Comparison of ENCODE assay signal across 22 cellular contexts in genomic region chr19:6556043-6556449, GRCh38. TPM values are rescaled to one million over a fixed set of nuclear protein-coding genes. Genes with fewer than 3 reads are reported as not detected.
DNase-seq lines count a peak whose midpoint lies in the region; ATAC-seq and TF ChIP-seq lines count a peak whose summit lies in the region.
"Had no signal": no experiment of that assay in that cellular context is flagged by ENCODE, and none has a peak within 500 bp of the region (broad histone marks: within the 10 kb centered on the region; RNA-seq: fewer than 3 reads in every experiment).

No MANE protein-coding gene starts in this region.

- CTCF ChIA-PET in activated CD8-positive, alpha-beta T cell treated with anti-CD3 and anti-CD28 coated beads for 36 hours (lab: Charles Lee), result no interaction called here
- CTCF ChIA-PET in activated CD8-positive, alpha-beta T cell treated with anti-CD3 and anti-CD28 coated beads, Interleukin-2, amount 10 ng/mL, durations not matched to agents 7 days and 5 days (lab: Charles Lee), result no interaction called here
- CTCF ChIA-PET in HCT116 (lab: Charles Lee), result no interaction called here

- no peaks in the 10 kb centered on the region for H3K9me2 ChIP-seq in HCT116 (ENCODE audit: insufficient read depth)

- RAD21 ChIA-PET in HCT116 (lab: Charles Lee; ENCODE audit: low non-redundant PET in 1 of 2, low total read pairs in 2 of 2, uncharacterized antibody in 2 of 2, unreplicated experiment in 2 of 2), result no interaction called here

- H3K36me3 Mint-ChIP-seq in activated CD8-positive, alpha-beta T cell treated with anti-CD3 and anti-CD28 coated beads for 36 hours (ENCODE audit: low read depth), result no peaks in the 10 kb centered on the region
- no peaks in the 10 kb centered on the region for H3K36me3 Mint-ChIP-seq in activated CD8-positive, alpha-beta T cell treated with anti-CD3 and anti-CD28 coated beads, Interleukin-2, amount 10 ng/mL, durations not matched to agents 7 days and 5 days (ENCODE audit: low read depth)
- H3K36me3 Mint-ChIP-seq: CD4-positive, alpha-beta memory T cell had no signal

- H4K20me1 ChIP-seq in HCT116 (ENCODE audit: insufficient read depth), result no peaks in the 10 kb centered on the region
- H4K20me1 ChIP-seq in osteoblast (ENCODE audit: insufficient read depth, low read length), result no peaks in the 10 kb centered on the region

- BruUV-seq in HCT116 (replicated peaks; lab: Mats Ljungman, UMichigan), result no TSS peak

- no peak for DNase-seq in activated CD8-positive, alpha-beta T cell treated with anti-CD3 and anti-CD28 coated beads for 36 hours
- DNase-seq in activated CD8-positive, alpha-beta T cell treated with anti-CD3 and anti-CD28 coated beads, Interleukin-2, amount 10 ng/mL, durations not matched to agents 7 days and 5 days, result no peak
- DNase-seq in HCT116 (ENCODE audit: low read depth, low spot score) (no peak), SJSA1 (ENCODE audit: low read depth in 1 of 2, low spot score in 2 of 2) (no peak), osteoblast (ENCODE audit: insufficient read length, low spot score, missing footprints) (no peak), inferior parietal cortex (ENCODE audit: extremely low spot score) (no peak), colonic mucosa (no peak), SW480 (ENCODE audit: low spot score) (no peak)
- DNase-seq: 8988T; CD4-positive, alpha-beta memory T cell; DMS79 treated with DMSO at 0.1 percent for 48 hours; HFFc6; KG1; NCI-H1092; NCI-H1436; NCI-H187; NCI-H2081 treated with DMSO at 0.1 percent for 48 hours; NCI-H2171; NCI-H510A; NCI-H69; OCI-M1 had no signal

- no peaks in the 10 kb centered on the region for H3K79me2 ChIP-seq in HCT116 (ENCODE audit: insufficient read depth, low read length)
- H3K79me2 ChIP-seq in osteoblast (ENCODE audit: insufficient read depth, low read length), result no peaks in the 10 kb centered on the region

- H3K9me3 Mint-ChIP-seq in activated CD8-positive, alpha-beta T cell treated with anti-CD3 and anti-CD28 coated beads for 36 hours, result no peaks in the 10 kb centered on the region
- H3K9me3 Mint-ChIP-seq in activated CD8-positive, alpha-beta T cell treated with anti-CD3 and anti-CD28 coated beads, Interleukin-2, amount 10 ng/mL, durations not matched to agents 7 days and 5 days (ENCODE audit: insufficient read depth), result no peaks in the 10 kb centered on the region
- H3K9me3 Mint-ChIP-seq: CD4-positive, alpha-beta memory T cell; HFFc6 had no signal

- no peaks in the 10 kb centered on the region for H3K36me3 ChIP-seq in HCT116 (ENCODE audit: control insufficient read depth in 1 of 2, insufficient read depth in 2 of 2, low read length in 2 of 2)
- no peaks in the 10 kb centered on the region for H3K36me3 ChIP-seq in SJSA1
- H3K36me3 ChIP-seq in osteoblast (ENCODE audit: insufficient read depth, low read length), result no peaks in the 10 kb centered on the region
- H3K36me3 ChIP-seq in colonic mucosa, result no peaks in the 10 kb centered on the region

- intact Hi-C loops in activated CD8-positive, alpha-beta T cell treated with anti-CD3 and anti-CD28 coated beads for 36 hours (cut with micrococcal nuclease), result no loop called here
- intact Hi-C loops in HCT116 (cut with micrococcal nuclease) (no loop called here), colonic mucosa (cut with DNase I) (no loop called here)

- POLR2A ChIA-PET in activated CD8-positive, alpha-beta T cell treated with anti-CD3 and anti-CD28 coated beads for 36 hours (lab: Charles Lee), result interaction anchor here (0.7 kb wide), 1 partner anchor 16 kb away, joined by 4 read pairs; no protein-coding TSS in a partner anchor
- POLR2A ChIA-PET in activated CD8-positive, alpha-beta T cell treated with anti-CD3 and anti-CD28 coated beads, Interleukin-2, amount 10 ng/mL, durations not matched to agents 7 days and 5 days (lab: Charles Lee), result no interaction called here
- POLR2A ChIA-PET in HCT116 (lab: Charles Lee), result no interaction called here

- TF ChIP-seq RAD21 in HCT116 (IDR thresholded peaks at IDR 0.05; ENCODE audit: low read depth), result no peak

- H3K4me1 Mint-ChIP-seq in activated CD8-positive, alpha-beta T cell treated with anti-CD3 and anti-CD28 coated beads for 36 hours (ENCODE audit: low read depth), result peaks cover 14% of the 10 kb centered on the region
- peaks cover 18% of the 10 kb centered on the region for H3K4me1 Mint-ChIP-seq in activated CD8-positive, alpha-beta T cell treated with anti-CD3 and anti-CD28 coated beads, Interleukin-2, amount 10 ng/mL, durations not matched to agents 7 days and 5 days (ENCODE audit: low read depth)

- H3K4me1 ChIP-seq in HCT116 (ENCODE audit: control insufficient read depth in 1 of 2, insufficient read depth in 2 of 2, low read length in 2 of 2) (peaks cover 11 to 18% of the 10 kb centered on the region in 2 experiments), SJSA1 (replicated peaks) (peaks cover 34% of the 10 kb centered on the region), osteoblast (ENCODE audit: insufficient read depth, low read length) (peaks cover 9% of the 10 kb centered on the region), colonic mucosa (no peaks in the 10 kb centered on the region)

- H3K9me3 ChIP-seq in HCT116 (ENCODE audit: control insufficient read depth in 1 of 2, insufficient read depth in 1 of 2, low read depth in 1 of 2, low read length in 2 of 2), result no peaks in the 10 kb centered on the region
- H3K9me3 ChIP-seq in SJSA1 (replicated peaks), result no peaks in the 10 kb centered on the region
- H3K9me3 ChIP-seq in osteoblast (ENCODE audit: low read depth, low read length), result no peaks in the 10 kb centered on the region
- H3K9me3 ChIP-seq in colonic mucosa, result no peaks in the 10 kb centered on the region

- H3K4me3 Mint-ChIP-seq in activated CD8-positive, alpha-beta T cell treated with anti-CD3 and anti-CD28 coated beads for 36 hours, result no peak overlapping the region
- H3K4me3 Mint-ChIP-seq in activated CD8-positive, alpha-beta T cell treated with anti-CD3 and anti-CD28 coated beads, Interleukin-2, amount 10 ng/mL, durations not matched to agents 7 days and 5 days, result no peak overlapping the region
- H3K4me3 Mint-ChIP-seq: CD4-positive, alpha-beta memory T cell; HFFc6 had no signal

- H3K27ac Mint-ChIP-seq in activated CD8-positive, alpha-beta T cell treated with anti-CD3 and anti-CD28 coated beads for 36 hours, result no peak overlapping the region
- no peak overlapping the region for H3K27ac Mint-ChIP-seq in activated CD8-positive, alpha-beta T cell treated with anti-CD3 and anti-CD28 coated beads, Interleukin-2, amount 10 ng/mL, durations not matched to agents 7 days and 5 days
- H3K27ac Mint-ChIP-seq: CD4-positive, alpha-beta memory T cell; HFFc6 had no signal

- TF ChIP-seq POLR2A in HCT116 (IDR thresholded peaks at IDR 0.05; ENCODE audit: borderline replicate concordance, extremely low read depth, insufficient read depth, insufficient read length), result no peak

- H3K27ac ChIP-seq in HCT116 (ENCODE audit: low read depth, low read length) (no peak overlapping the region), SJSA1 (peak overlapping the region; percentile 35), osteoblast (ENCODE audit: low read depth, low read length) (no peak overlapping the region), colonic mucosa (no peak overlapping the region)

- H3K4me2 ChIP-seq in HCT116 (ENCODE audit: low read length) (no peak overlapping the region), osteoblast (ENCODE audit: insufficient read depth, low read length) (peak overlapping the region; percentile 45)

- H3K4me3 ChIP-seq in HCT116 (replicated peaks in 1 of 2; ENCODE audit: low read depth in 1 of 2, low read length in 2 of 2) (no peak overlapping the region), SJSA1 (no peak overlapping the region), osteoblast (ENCODE audit: insufficient read depth, low read length) (no peak overlapping the region), colonic mucosa (no peak overlapping the region)

- no peak for ATAC-seq in activated CD8-positive, alpha-beta T cell treated with anti-CD3 and anti-CD28 coated beads for 36 hours
- ATAC-seq in activated CD8-positive, alpha-beta T cell treated with anti-CD3 and anti-CD28 coated beads, Interleukin-2, amount 10 ng/mL, durations not matched to agents 7 days and 5 days, result no peak
- ATAC-seq in HCT116, result no peak

- H3K27me3 Mint-ChIP-seq in activated CD8-positive, alpha-beta T cell treated with anti-CD3 and anti-CD28 coated beads for 36 hours, result peaks cover 4% of the 10 kb centered on the region
- no peaks in the 10 kb centered on the region for H3K27me3 Mint-ChIP-seq in activated CD8-positive, alpha-beta T cell treated with anti-CD3 and anti-CD28 coated beads, Interleukin-2, amount 10 ng/mL, durations not matched to agents 7 days and 5 days (ENCODE audit: low read depth)
- H3K27me3 Mint-ChIP-seq: CD4-positive, alpha-beta memory T cell had no signal

- peak; percentile 52 for TF ChIP-seq CTCF in activated CD8-positive, alpha-beta T cell treated with anti-CD3 and anti-CD28 coated beads for 36 hours (IDR thresholded peaks at IDR 0.05)
- no peak for TF ChIP-seq CTCF in HCT116 (IDR thresholded peaks at IDR 0.05 in 2 of 3, conservative IDR thresholded peaks at IDR 0.05 in 1 of 3; ENCODE audit: borderline replicate concordance in 1 of 3, insufficient read depth in 1 of 3, low read depth in 2 of 3, low read length in 2 of 3)
- no peak for TF ChIP-seq CTCF in osteoblast (IDR thresholded peaks at IDR 0.05; ENCODE audit: extremely low read depth, low read depth, low read length)
- no peak for TF ChIP-seq CTCF in colonic mucosa (IDR thresholded peaks at IDR 0.05)

- peak overlapping the region; percentile 54 for H2AFZ ChIP-seq in HCT116 (ENCODE audit: low read depth, low read length, poor library complexity, severe bottlenecking)
- H2AFZ ChIP-seq in osteoblast (ENCODE audit: low read length), result no peak overlapping the region

- H3K27me3 ChIP-seq in HCT116 (ENCODE audit: insufficient read depth, low read length) (no peaks in the 10 kb centered on the region), SJSA1 (replicated peaks) (no peaks in the 10 kb centered on the region), osteoblast (ENCODE audit: insufficient read depth, low read length) (no peaks in the 10 kb centered on the region), colonic mucosa (no peaks in the 10 kb centered on the region)

- H3K9ac ChIP-seq in HCT116 (ENCODE audit: low read length) (no peak overlapping the region), colonic mucosa (ENCODE audit: low read depth in 2 of 2, low read length in 2 of 2) (no peak overlapping the region)

RNA-seq across cellular contexts. Expression of gene TNFSF9, which starts 25.2 kb away (rescaled TPM):
- 1 to 10 TPM; 3.0 to 3.1 TPM for total RNA-seq in activated CD8-positive, alpha-beta T cell treated with anti-CD3 and anti-CD28 coated beads for 36 hours
- 1 to 10 TPM; 1.5 to 1.7 TPM for total RNA-seq in activated CD8-positive, alpha-beta T cell treated with anti-CD3 and anti-CD28 coated beads, Interleukin-2, amount 10 ng/mL, durations not matched to agents 7 days and 5 days
- 25.1 TPM for total RNA-seq in HCT116 (2021; ENCODE audit: unreplicated experiment)
- 26.8 and 35.8 TPM in 2 replicates for polyA plus RNA-seq in HCT116 (2012)
- total RNA-seq in SJSA1 (2014; rRNA removed; shearing (Covaris generic)), result 16.3 and 18.2 TPM in 2 replicates
- 12.7 and 16.6 TPM in 2 replicates for total RNA-seq in osteoblast
- 1 to 10 TPM in 1 of 2 donors, under 1 TPM in 1; 0.79 to 4.0 TPM for total RNA-seq in colonic mucosa

RNA-seq across cellular contexts. Expression of gene CD70, which starts 34.9 kb away (rescaled TPM):
- 10 to 100 TPM; 24.6 to 26.2 TPM for total RNA-seq in activated CD8-positive, alpha-beta T cell treated with anti-CD3 and anti-CD28 coated beads for 36 hours
- total RNA-seq in activated CD8-positive, alpha-beta T cell treated with anti-CD3 and anti-CD28 coated beads, Interleukin-2, amount 10 ng/mL, durations not matched to agents 7 days and 5 days, result 10 to 100 TPM; 16.9 to 17.3 TPM
- total RNA-seq in HCT116 (2021; ENCODE audit: unreplicated experiment) (2.1 TPM), osteoblast (0.29 TPM in 1 of 2 replicates, not detected in the other), colonic mucosa (under 1 TPM; 0.27 to 0.57 TPM)
- 1.2 and 1.6 TPM in 2 replicates for polyA plus RNA-seq in HCT116 (2012)
- total RNA-seq in SJSA1 (2014; rRNA removed; shearing (Covaris generic)), result 122 and 128 TPM in 2 replicates
- total RNA-seq: HFFc6 had no signal
- polyA plus RNA-seq: BJ had no signal

RNA-seq across cellular contexts. Expression of gene TUBB4A, which starts 53.9 kb away (rescaled TPM):
- total RNA-seq in activated CD8-positive, alpha-beta T cell treated with anti-CD3 and anti-CD28 coated beads for 36 hours, result 10 to 100 TPM in 1 of 2 experiments, 1 to 10 TPM in 1; 9.6 to 10.6 TPM
- total RNA-seq in activated CD8-positive, alpha-beta T cell treated with anti-CD3 and anti-CD28 coated beads, Interleukin-2, amount 10 ng/mL, durations not matched to agents 7 days and 5 days, result 1 to 10 TPM; 6.6 to 6.9 TPM
- 32.5 TPM for total RNA-seq in HCT116 (2021; ENCODE audit: unreplicated experiment)
- 20.8 and 24.5 TPM in 2 replicates for polyA plus RNA-seq in HCT116 (2012)
- not detected in 2 replicates for total RNA-seq in SJSA1 (2014; rRNA removed; shearing (Covaris generic))
- not detected in 2 replicates for total RNA-seq in osteoblast
- total RNA-seq in colonic mucosa, result 1 to 10 TPM in 1 of 2 donors, under 1 TPM in 1; 0.44 to 1.4 TPM
- total RNA-seq: HFFc6 had no signal
- polyA plus RNA-seq: BJ had no signal
